20 cellular contexts compared by ENCODE assay signal in the genomic region with DNA sequence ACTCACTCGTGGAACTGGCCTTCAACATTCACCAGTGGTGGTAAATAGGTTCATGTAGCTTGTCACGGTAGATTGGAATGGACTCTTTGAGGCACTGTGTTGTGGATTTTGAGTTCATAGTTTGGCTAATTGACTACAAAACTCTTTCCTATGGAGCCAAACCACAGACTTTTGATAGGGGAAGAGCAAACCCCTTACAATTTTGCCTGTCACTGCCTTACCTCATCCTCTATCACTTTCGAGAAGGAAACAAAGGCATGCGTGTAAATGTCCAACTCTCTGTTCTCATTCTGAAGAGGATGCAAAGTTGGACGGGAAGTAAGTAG.
DNase-seq lines count a peak whose midpoint lies in the region; ATAC-seq and TF ChIP-seq lines count a peak whose summit lies in the region.
"Had no signal": no experiment of that assay in that cellular context is flagged by ENCODE, and none has a peak within 500 bp of the region (broad histone marks: within the 10 kb centered on the region; RNA-seq: fewer than 3 reads in every experiment).

No MANE protein-coding gene starts in this region.

- DNase-seq in GM23338 (ENCODE audit: low spot score) (no peak), NOMO-1 treated with DMSO at 0.1 percent for 48 hours (lab: John Stamatoyannopoulos, UW; ENCODE audit: unreplicated experiment) (peak; percentile 63), esophagus muscularis mucosa (ENCODE audit: extremely low spot score) (no peak), psoas muscle (no peak), T1000 (lab: John Stamatoyannopoulos, UW) (no peak), endodermal cell (no peak), NCI-H345 (lab: John Stamatoyannopoulos, UW) (no peak)
- DNase-seq in natural killer cell treated with Interleukin-12 subunit alpha and Interleukin-12 subunit beta and Interleukin-15 and Interleukin-18, amount 100 ng/mL, for 72 hours (ENCODE audit: low spot score), result no peak
- DNase-seq: activated CD4-positive, alpha-beta memory T cell treated with anti-CD3 and anti-CD28 coated beads, Interleukin-2, amount 10 ng/mL, durations not matched to agents 7 days and 5 days; activated CD4-positive, CD25-positive, alpha-beta regulatory T cell; activated naive CD4-positive, alpha-beta T cell treated with Interleukin-2 at 50 U/mL for 16 hours; amygdala; midbrain; NCI-H1694 treated with DMSO at 0.1 percent for 48 hours; NCI-H748 treated with DMSO at 0.1 percent for 48 hours had no signal

- H3K4me3 ChIP-seq in GM23338, result no peak overlapping the region
- no peak overlapping the region for H3K4me3 ChIP-seq in esophagus muscularis mucosa
- H3K4me3 ChIP-seq in psoas muscle, result no peak overlapping the region
- H3K4me3 ChIP-seq in endodermal cell (ENCODE audit: low read length), result no peak overlapping the region
- H3K4me3 ChIP-seq: gastroesophageal sphincter, SJSA1 had no signal

- TF ChIP-seq EP300 in esophagus muscularis mucosa (IDR thresholded peaks at IDR 0.05), result no peak

- WGBS in esophagus muscularis mucosa, result 67% methylated on average over 5 of the region's 5 CpGs
- WGBS in psoas muscle, 3 donors, result 73 to 78% (median 76%) methylated on average over 5 of the region's 5 CpGs
- 59 to 83% methylated on average over 3 to 5 of the region's 5 CpGs for WGBS in endodermal cell (ENCODE audit: insufficient coverage in 1 of 2, insufficient read length in 1 of 2), 2 experiments

- H3K27ac Mint-ChIP-seq in GM23338, result peak overlapping the region; percentile 74
- H3K27ac Mint-ChIP-seq in endodermal cell, result no peak overlapping the region
- H3K27ac Mint-ChIP-seq in natural killer cell treated with Interleukin-12 subunit alpha and Interleukin-12 subunit beta and Interleukin-15 and Interleukin-18, amount 100 ng/mL, for 72 hours, result no peak overlapping the region
- H3K27ac Mint-ChIP-seq: activated CD4-positive, alpha-beta memory T cell treated with anti-CD3 and anti-CD28 coated beads, Interleukin-2, amount 10 ng/mL, durations not matched to agents 7 days and 5 days had no signal

- H3K9me2 ChIP-seq in GM23338 (ENCODE audit: insufficient read depth), result no peaks in the 10 kb centered on the region; the same call in none of the 2 replicates

- no peak overlapping the region for H3K9ac ChIP-seq in endodermal cell (ENCODE audit: extremely low read depth, low read length, poor library complexity, severe bottlenecking)

- no peaks in the 10 kb centered on the region for H4K20me1 ChIP-seq in GM23338 (replicated peaks; ENCODE audit: insufficient read depth)

- peak overlapping the region; percentile 40; the same call in 1 of the 2 replicates for H2AFZ ChIP-seq in GM23338

- H3K36me3 Mint-ChIP-seq in GM23338 (ENCODE audit: low read depth) (peaks cover 10% of the 10 kb centered on the region), endodermal cell (ENCODE audit: low read depth) (no peaks in the 10 kb centered on the region)
- H3K36me3 Mint-ChIP-seq in natural killer cell treated with Interleukin-12 subunit alpha and Interleukin-12 subunit beta and Interleukin-15 and Interleukin-18, amount 100 ng/mL, for 72 hours, result no peaks in the 10 kb centered on the region

- TF ChIP-seq CTCF in GM23338 (conservative IDR thresholded peaks at IDR 0.05; ENCODE audit: low read depth in 2 of 2) (no peak), esophagus muscularis mucosa (IDR thresholded peaks at IDR 0.05) (no peak), psoas muscle (IDR thresholded peaks at IDR 0.05) (no peak), endodermal cell (conservative IDR thresholded peaks at IDR 0.05) (no peak)

- H3F3A ChIP-seq in GM23338 (replicated peaks; ENCODE audit: low read depth), result no peaks in the 10 kb centered on the region

- TF ChIP-seq POLR2A in esophagus muscularis mucosa (IDR thresholded peaks at IDR 0.05; ENCODE audit: low read depth), result no peak

- H3K4me2 ChIP-seq in GM23338, result peak overlapping the region; percentile 47; the same call in 1 of the 2 replicates

- H3K9me3 ChIP-seq in esophagus muscularis mucosa, result no peaks in the 10 kb centered on the region
- H3K9me3 ChIP-seq in psoas muscle, result no peaks in the 10 kb centered on the region
- no peaks in the 10 kb centered on the region for H3K9me3 ChIP-seq in endodermal cell (ENCODE audit: control insufficient read depth, low read length)
- H3K9me3 ChIP-seq: gastroesophageal sphincter, SJSA1 had no signal

- H3K4me1 ChIP-seq in GM23338 (ENCODE audit: insufficient read depth) (peaks cover 23% of the 10 kb centered on the region), esophagus muscularis mucosa (peaks cover 12 to 26% (median 20%) of the 10 kb centered on the region in 4 donors), psoas muscle (peaks cover 13% of the 10 kb centered on the region), endodermal cell (ENCODE audit: control insufficient read depth, insufficient read depth, low read length) (no peaks in the 10 kb centered on the region)

- H3K27me3 ChIP-seq in GM23338 (ENCODE audit: insufficient read depth) (no peaks in the 10 kb centered on the region), esophagus muscularis mucosa (no peaks in the 10 kb centered on the region), psoas muscle (ENCODE audit: insufficient read depth in 3 of 3, low read length in 2 of 3) (no peaks in the 10 kb centered on the region), endodermal cell (ENCODE audit: control insufficient read depth, insufficient read depth, low read length, poor library complexity, severe bottlenecking) (no peaks in the 10 kb centered on the region)
- H3K27me3 ChIP-seq: gastroesophageal sphincter, SJSA1 had no signal

- peaks cover 2% of the 10 kb centered on the region for H3K27me3 Mint-ChIP-seq in GM23338 (ENCODE audit: insufficient read depth, low read depth, poor library complexity)
- no peaks in the 10 kb centered on the region for H3K27me3 Mint-ChIP-seq in endodermal cell (ENCODE audit: insufficient read depth)
- H3K27me3 Mint-ChIP-seq in natural killer cell treated with Interleukin-12 subunit alpha and Interleukin-12 subunit beta and Interleukin-15 and Interleukin-18, amount 100 ng/mL, for 72 hours, result peaks cover 12 to 24% of the 10 kb centered on the region in 2 donors

- H3K9me3 Mint-ChIP-seq in GM23338, result no peaks in the 10 kb centered on the region; the same call in 1 of the 3 replicates
- peaks cover 3% of the 10 kb centered on the region for H3K9me3 Mint-ChIP-seq in endodermal cell
- H3K9me3 Mint-ChIP-seq in natural killer cell treated with Interleukin-12 subunit alpha and Interleukin-12 subunit beta and Interleukin-15 and Interleukin-18, amount 100 ng/mL, for 72 hours, result no peaks in the 10 kb centered on the region
- H3K9me3 Mint-ChIP-seq: activated CD4-positive, alpha-beta memory T cell treated with anti-CD3 and anti-CD28 coated beads, Interleukin-2, amount 10 ng/mL, durations not matched to agents 7 days and 5 days; central memory CD8-positive, alpha-beta T cell had no signal

- H3K79me2 ChIP-seq in GM23338 (replicated peaks; ENCODE audit: insufficient read depth), result no peaks in the 10 kb centered on the region

- H3K4me1 Mint-ChIP-seq in GM23338 (peaks cover 13% of the 10 kb centered on the region), endodermal cell (no peaks in the 10 kb centered on the region)
- H3K4me1 Mint-ChIP-seq in natural killer cell treated with Interleukin-12 subunit alpha and Interleukin-12 subunit beta and Interleukin-15 and Interleukin-18, amount 100 ng/mL, for 72 hours (ENCODE audit: low read depth in 2 of 2), result no peaks in the 10 kb centered on the region
- H3K4me1 Mint-ChIP-seq: central memory CD8-positive, alpha-beta T cell had no signal

- H3K36me3 ChIP-seq in GM23338 (ENCODE audit: insufficient read depth) (no peaks in the 10 kb centered on the region), esophagus muscularis mucosa (no peaks in the 10 kb centered on the region), psoas muscle (ENCODE audit: insufficient read depth in 1 of 2, low read depth in 1 of 2) (no peaks in the 10 kb centered on the region), endodermal cell (ENCODE audit: control insufficient read depth, insufficient read depth, low read length) (no peaks in the 10 kb centered on the region)
- H3K36me3 ChIP-seq: gastroesophageal sphincter, SJSA1 had no signal

- ATAC-seq in GM23338 (no peak), psoas muscle (no peak)
- ATAC-seq in natural killer cell treated with Interleukin-12 subunit alpha and Interleukin-12 subunit beta and Interleukin-15 and Interleukin-18, amount 100 ng/mL, for 72 hours, result no peak
- ATAC-seq: gastroesophageal sphincter had no signal

- intact Hi-C loops in esophagus muscularis mucosa (cut with DNase I) (no loop called here), psoas muscle (cut with DNase I) (no loop called here)

- H3K4me3 Mint-ChIP-seq in GM23338 (peak overlapping the region; percentile 22; the same call in 1 of the 3 replicates), endodermal cell (no peak overlapping the region)
- no peak overlapping the region for H3K4me3 Mint-ChIP-seq in natural killer cell treated with Interleukin-12 subunit alpha and Interleukin-12 subunit beta and Interleukin-15 and Interleukin-18, amount 100 ng/mL, for 72 hours
- H3K4me3 Mint-ChIP-seq: activated CD4-positive, alpha-beta memory T cell treated with anti-CD3 and anti-CD28 coated beads, Interleukin-2, amount 10 ng/mL, durations not matched to agents 7 days and 5 days; central memory CD8-positive, alpha-beta T cell had no signal

- H3K27ac ChIP-seq in GM23338 (ENCODE audit: low read depth) (no peak overlapping the region), esophagus muscularis mucosa (replicated peaks in 1 of 4) (peak overlapping the region; percentile 63 to 77 (median 76)), psoas muscle (peak overlapping the region; percentile 71), endodermal cell (ENCODE audit: low read depth, low read length) (no peak overlapping the region)
- H3K27ac ChIP-seq: C4-2B, HL-60, SJSA1 had no signal

TF ChIP-seq in GM23338, 12 proteins besides CTCF, POLR2A, EP300 and RAD21 (continues in another document):
- TF ChIP-seq EZH2 (IDR thresholded peaks at IDR 0.05; ENCODE audit: low read depth, unreplicated experiment) (no peak), POLR2AphosphoS5 (IDR thresholded peaks at IDR 0.05; ENCODE audit: low read depth) (no peak), ETS1 (IDR thresholded peaks at IDR 0.05) (no peak), EZH2phosphoT487 (IDR thresholded peaks at IDR 0.05; ENCODE audit: unreplicated experiment) (no peak), NANOG (IDR thresholded peaks at IDR 0.05; ENCODE audit: borderline replicate concordance) (no peak), JUNB (IDR thresholded peaks at IDR 0.05; ENCODE audit: unreplicated experiment) (no peak)

Comparison
In these comparisons a context has a peak if more than half of its experiments do, and no peak if none do; other contexts are left out.
1. H3K27ac ChIP-seq: peak in esophagus muscularis mucosa (4 of 4) and psoas muscle (single experiment); none in GM23338 (single experiment) and endodermal cell (single experiment).